Comparison of ENCODE assay signal across 16 cellular contexts in genomic region chr1:36163426-36163825, GRCh38. TPM values are rescaled to one million over a fixed set of nuclear protein-coding genes. Genes with fewer than 3 reads are reported as not detected.
DNase-seq lines count a peak whose midpoint lies in the region; ATAC-seq and TF ChIP-seq lines count a peak whose summit lies in the region.
"Had no signal": no experiment of that assay in that cellular context is flagged by ENCODE, and none has a peak within 500 bp of the region (broad histone marks: within the 10 kb centered on the region; RNA-seq: fewer than 3 reads in every experiment).

No MANE protein-coding gene starts in this region.

- peaks cover 99% of the 10 kb centered on the region for H3K79me2 ChIP-seq in osteoblast (ENCODE audit: insufficient read depth, low read length)

- peaks cover 61% of the 10 kb centered on the region for H3K4me1 Mint-ChIP-seq in T-helper 1 cell treated with Interleukin-12 subunit alpha and Interleukin-12 subunit beta and Interleukin-4 antibody, amounts not matched to agents 30 μg/mL and 1 μg/mL, for 36 hours (ENCODE audit: low read depth)
- H3K4me1 Mint-ChIP-seq in effector memory CD8-positive, alpha-beta T cell (ENCODE audit: low read depth in 2 of 2): peaks cover 61 to 70% of the 10 kb centered on the region in 2 donors

- TF ChIP-seq POLR2A in testis (IDR thresholded peaks at IDR 0.05) (no peak), adrenal gland (IDR thresholded peaks at IDR 0.05) (no peak)

- H3K4me1 ChIP-seq in RWPE2 (ENCODE audit: insufficient read depth, poor library complexity, severe bottlenecking) (peaks cover 46% of the 10 kb centered on the region), osteoblast (ENCODE audit: insufficient read depth, low read length) (peaks cover 61% of the 10 kb centered on the region), testis (peaks cover 36% of the 10 kb centered on the region), adrenal gland (replicated peaks in 1 of 2) (peaks cover 38 to 60% of the 10 kb centered on the region in 2 donors)

- H3K36me3 ChIP-seq in RWPE2 (ENCODE audit: low read depth): peaks cover 67% of the 10 kb centered on the region
- peaks cover 37% of the 10 kb centered on the region for H3K36me3 ChIP-seq in osteoblast (ENCODE audit: insufficient read depth, low read length)
- no peaks in the 10 kb centered on the region for H3K36me3 ChIP-seq in testis (ENCODE audit: low read depth, missing control alignments)
- H3K36me3 ChIP-seq in adrenal gland (replicated peaks in 1 of 2): peaks cover 0 to 9% of the 10 kb centered on the region in 2 donors

- no peaks in the 10 kb centered on the region for H3K9me3 Mint-ChIP-seq in T-helper 1 cell treated with Interleukin-12 subunit alpha and Interleukin-12 subunit beta and Interleukin-4 antibody, amounts not matched to agents 30 μg/mL and 1 μg/mL, for 36 hours
- H3K9me3 Mint-ChIP-seq in effector memory CD8-positive, alpha-beta T cell: no peaks in the 10 kb centered on the region
- H3K9me3 Mint-ChIP-seq: activated naive CD4-positive, alpha-beta T cell treated with anti-CD3 and anti-CD28 coated beads, Interleukin-2, amount 50 U/mL, for 72 hours had no signal

- H3K27me3 Mint-ChIP-seq in T-helper 1 cell treated with Interleukin-12 subunit alpha and Interleukin-12 subunit beta and Interleukin-4 antibody, amounts not matched to agents 30 μg/mL and 1 μg/mL, for 36 hours (ENCODE audit: low read depth): no peaks in the 10 kb centered on the region
- no peaks in the 10 kb centered on the region for H3K27me3 Mint-ChIP-seq in effector memory CD8-positive, alpha-beta T cell

- ATAC-seq in RWPE2 (ENCODE audit: low read depth): no peak
- no peak for ATAC-seq in effector memory CD8-positive, alpha-beta T cell (replicated peaks)
- ATAC-seq: activated naive CD4-positive, alpha-beta T cell treated with anti-CD3 and anti-CD28 coated beads, Interleukin-2, amount 50 U/mL, for 72 hours had no signal

- H3K27me3 ChIP-seq in RWPE2 (ENCODE audit: insufficient read depth, poor library complexity, severe bottlenecking) (no peaks in the 10 kb centered on the region), osteoblast (ENCODE audit: insufficient read depth, low read length) (no peaks in the 10 kb centered on the region), testis (no peaks in the 10 kb centered on the region), adrenal gland (no peaks in the 10 kb centered on the region)
- H3K27me3 ChIP-seq: tibial nerve had no signal

- no peak overlapping the region for H3K4me3 ChIP-seq in RWPE2 (ENCODE audit: severe bottlenecking)
- no peak overlapping the region for H3K4me3 ChIP-seq in osteoblast (ENCODE audit: insufficient read depth, low read length)
- H3K4me3 ChIP-seq in testis: no peak overlapping the region
- no peak overlapping the region for H3K4me3 ChIP-seq in adrenal gland
- H3K4me3 ChIP-seq: tibial nerve had no signal

- intact Hi-C loops in testis (cut with DNase I; ENCODE audit: low total_unique reads): no loop called here
- intact Hi-C loops in adrenal gland (cut with DNase I): no loop called here

- DNase-seq in T-helper 1 cell (no peak), RWPE2 (ENCODE audit: low spot score) (no peak), osteoblast (ENCODE audit: insufficient read length, low spot score, missing footprints) (no peak), testis (no peak), adrenal gland (no peak), midbrain (lab: John Stamatoyannopoulos, UW) (no peak)
- no peak for DNase-seq in effector memory CD8-positive, alpha-beta T cell
- DNase-seq: COR-L47, cortex of kidney, MV-4-11, small intestine had no signal

- H2AFZ ChIP-seq in osteoblast (ENCODE audit: low read length): no peak overlapping the region

- H4K20me1 ChIP-seq in osteoblast (ENCODE audit: insufficient read depth, low read length): peaks cover 91% of the 10 kb centered on the region

- H3K9me3 ChIP-seq in RWPE2 (ENCODE audit: severe bottlenecking) (no peaks in the 10 kb centered on the region), osteoblast (ENCODE audit: low read depth, low read length) (no peaks in the 10 kb centered on the region), testis (no peaks in the 10 kb centered on the region), adrenal gland (replicated peaks in 1 of 3) (no peaks in the 10 kb centered on the region)
- H3K9me3 ChIP-seq: tibial nerve had no signal

- H3K36me3 Mint-ChIP-seq in T-helper 1 cell treated with Interleukin-12 subunit alpha and Interleukin-12 subunit beta and Interleukin-4 antibody, amounts not matched to agents 30 μg/mL and 1 μg/mL, for 36 hours (ENCODE audit: low read depth): peaks cover 36% of the 10 kb centered on the region
- H3K36me3 Mint-ChIP-seq in effector memory CD8-positive, alpha-beta T cell (ENCODE audit: insufficient read depth): peaks cover 42% of the 10 kb centered on the region

- H3K4me2 ChIP-seq in osteoblast (ENCODE audit: insufficient read depth, low read length): no peak overlapping the region

- H3K4me3 Mint-ChIP-seq in T-helper 1 cell treated with Interleukin-12 subunit alpha and Interleukin-12 subunit beta and Interleukin-4 antibody, amounts not matched to agents 30 μg/mL and 1 μg/mL, for 36 hours: no peak overlapping the region
- H3K4me3 Mint-ChIP-seq in effector memory CD8-positive, alpha-beta T cell: peak overlapping the region; percentile 29 to 82

- H3K27ac Mint-ChIP-seq in T-helper 1 cell treated with Interleukin-12 subunit alpha and Interleukin-12 subunit beta and Interleukin-4 antibody, amounts not matched to agents 30 μg/mL and 1 μg/mL, for 36 hours: peak overlapping the region; percentile 97
- peak overlapping the region; percentile 97 to 99 for H3K27ac Mint-ChIP-seq in effector memory CD8-positive, alpha-beta T cell

- no peak for TF ChIP-seq CTCF in RWPE2 (IDR thresholded peaks at IDR 0.05; ENCODE audit: poor library complexity, severe bottlenecking)
- no peak for TF ChIP-seq CTCF in osteoblast (IDR thresholded peaks at IDR 0.05; ENCODE audit: extremely low read depth, low read depth, low read length)
- no peak for TF ChIP-seq CTCF in testis (IDR thresholded peaks at IDR 0.05)
- no peak for TF ChIP-seq CTCF in adrenal gland (IDR thresholded peaks at IDR 0.05)

- peak overlapping the region; percentile 97 for H3K27ac ChIP-seq in RWPE2 (ENCODE audit: poor library complexity, severe bottlenecking)
- H3K27ac ChIP-seq in osteoblast (ENCODE audit: low read depth, low read length): peak overlapping the region; percentile 73
- peak overlapping the region in 1 of 2 donors; percentile 39 for H3K27ac ChIP-seq in testis
- H3K27ac ChIP-seq in adrenal gland: no peak overlapping the region
- H3K27ac ChIP-seq: 22Rv1 had no signal

RNA-seq across cellular contexts. Expression of gene MAP7D1, which starts 7.5 kb away (rescaled TPM):
- total RNA-seq in osteoblast (106 and 132 TPM in 2 replicates), testis (10 to 100 TPM; 45.4 to 59.6 TPM), adrenal gland (100 to 1,000 TPM in 1 of 8 donors, 10 to 100 TPM in 7; 60.2 to 121 (median 76.8) TPM)
- polyA plus RNA-seq in testis (ENCODE audit: insufficient read depth, low read depth, low replicate concordance) (50.2 TPM), adrenal gland (10 to 100 TPM; 39.7 to 79.9 (median 47.2) TPM)

RNA-seq across cellular contexts. Expression of gene TRAPPC3, which starts 14.1 kb away (rescaled TPM):
- 93.4 and 111 TPM in 2 replicates for total RNA-seq in osteoblast
- total RNA-seq in testis: 100 to 1,000 TPM; 109 to 146 TPM
- polyA plus RNA-seq in testis (ENCODE audit: insufficient read depth, low read depth, low replicate concordance): 111 TPM
- 100 to 1,000 TPM in 6 of 8 donors, 10 to 100 TPM in 2; 74.6 to 182 (median 133) TPM for total RNA-seq in adrenal gland
- polyA plus RNA-seq in adrenal gland: 100 to 1,000 TPM in 1 of 3 donors, 10 to 100 TPM in 2; 54.0 to 106 (median 65.1) TPM

RNA-seq across cellular contexts. Expression of gene COL8A2, which starts 38.4 kb away (rescaled TPM):
- total RNA-seq in osteoblast: 12.7 and 15.2 TPM in 2 replicates
- total RNA-seq in testis: 1 to 10 TPM; 1.3 to 2.0 TPM
- polyA plus RNA-seq in testis (ENCODE audit: insufficient read depth, low read depth, low replicate concordance): 4.2 TPM
- 1 to 10 TPM in 6 of 8 donors, under 1 TPM in 2; 0.74 to 6.6 (median 2.8) TPM for total RNA-seq in adrenal gland
- polyA plus RNA-seq in adrenal gland: 1 to 10 TPM in 2 of 3 donors, under 1 TPM in 1; 0.66 to 2.3 (median 1.2) TPM
- total RNA-seq: OCI-LY7 had no signal

Comparison
In these comparisons a context has a peak if more than half of its experiments do, and no peak if none do; other contexts are left out.
1. H3K27ac ChIP-seq: peak in RWPE2 (single experiment) and osteoblast (single experiment); none in adrenal gland (0 of 5).